ENCODE assay signal across 8 cellular contexts in the genomic region with DNA sequence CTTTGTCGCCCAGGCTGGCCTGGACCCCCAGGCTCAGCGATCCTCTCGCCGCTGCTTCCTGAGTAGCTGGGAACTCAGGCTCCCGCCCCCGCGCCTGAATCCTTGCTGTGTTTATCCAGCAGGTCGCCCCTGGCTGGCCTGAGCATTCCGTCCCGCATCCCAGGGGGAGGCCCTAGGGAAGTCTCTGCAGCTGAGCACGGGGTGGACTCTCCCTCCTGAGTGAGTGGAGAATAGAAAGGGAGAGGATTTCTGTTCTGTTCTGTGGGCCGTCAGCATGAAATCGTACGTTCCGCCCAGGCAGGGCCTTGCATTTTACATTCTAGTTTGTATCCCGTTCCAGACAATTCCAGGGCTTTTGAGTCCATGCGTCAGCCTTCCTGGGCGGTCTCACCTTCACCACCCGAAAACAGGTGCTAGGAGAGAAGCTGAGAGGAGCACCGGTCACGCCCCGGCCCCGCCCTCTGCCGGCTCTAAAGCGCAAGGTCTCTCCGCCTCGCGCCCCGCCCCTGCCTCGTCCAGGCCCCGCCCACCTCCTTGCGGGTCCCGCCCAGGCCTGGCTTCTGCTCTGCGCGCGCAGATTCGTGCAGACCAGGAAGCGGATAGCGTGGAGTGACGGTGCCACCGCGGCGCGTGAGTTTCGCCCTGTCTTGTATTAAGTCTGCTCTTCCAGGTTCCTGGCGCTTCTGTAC. TPM values are rescaled to one million over a fixed set of nuclear protein-coding genes. Genes with fewer than 3 reads are reported as not detected.
DNase-seq lines count a peak whose midpoint lies in the region; ATAC-seq and TF ChIP-seq lines count a peak whose summit lies in the region.

A gene (plus strand): TSS at position 586 of the 689 bp plus-strand sequence. CDS start 15,285 bp downstream, outside the sequence.

- H3K36me3 ChIP-seq in kidney epithelial cell (ENCODE audit: control insufficient read depth, insufficient read depth, low read length) = no peaks in the 10 kb centered on the region

- ATAC-seq in GM19025 (IDR thresholded peaks at IDR 0.05; ENCODE audit: low read depth, unreplicated experiment) = peak; percentile 97
- ATAC-seq in HG03280 (IDR thresholded peaks at IDR 0.05; ENCODE audit: unreplicated experiment) = peak; percentile 99

- peak within 1 kb of the TSS; percentile 88 for H3K4me3 ChIP-seq in kidney epithelial cell (ENCODE audit: low read depth, low read length)

- DNase-seq in Ammon's horn (ENCODE audit: low spot score) (peak; percentile 96), NCI-H345 treated with DMSO at 0.1 percent for 48 hours (lab: John Stamatoyannopoulos, UW; ENCODE audit: unreplicated experiment) (peak; percentile 74), cerebellum (ENCODE audit: low spot score) (peak; percentile 95), kidney epithelial cell (ENCODE audit: low read depth) (peak; percentile 82)
- peak; percentile 99 for DNase-seq in activated CD4-positive, CD25-positive, alpha-beta regulatory T cell treated with anti-CD3 and anti-CD28 coated beads, Interleukin-2, amount 50 U/mL, for 72 hours
- peak; percentile 88 to 97 for DNase-seq in stimulated activated CD4-positive, alpha-beta T cell treated with anti-CD3 and anti-CD28 coated beads, Interleukin-15, amount 100 ng/mL, for 48 hours (ENCODE audit: low read depth in 2 of 2)

- no peaks in the 10 kb centered on the region for H3K27me3 ChIP-seq in kidney epithelial cell (ENCODE audit: control insufficient read depth, insufficient read depth, low read length)

- TF ChIP-seq CTCF in kidney epithelial cell (IDR thresholded peaks at IDR 0.05; ENCODE audit: insufficient read depth, low read length, poor library complexity, severe bottlenecking) = peak; percentile 25

RNA-seq across cellular contexts. Expression of the gene that starts here (rescaled TPM):
- total RNA-seq in cerebellum (13.2 TPM), kidney epithelial cell (7.4 and 8.0 TPM in 2 replicates)

Comparison
In these comparisons a context has a peak if more than half of its experiments do, and no peak if none do; other contexts are left out.
1. Peak in every context shown above with its lines: DNase-seq, ATAC-seq and H3K4me3 ChIP-seq.